In genomic region chr2:104872034-104872865, GRCh38 we compare ENCODE assay signal across 9 cellular contexts. TPM values are rescaled to one million over a fixed set of nuclear protein-coding genes. Genes with fewer than 3 reads are reported as not detected.
DNase-seq lines count a peak whose midpoint lies in the region; ATAC-seq and TF ChIP-seq lines count a peak whose summit lies in the region.
"Had no signal": no experiment of that assay in that cellular context is flagged by ENCODE, and none has a peak within 500 bp of the region (broad histone marks: within the 10 kb centered on the region; RNA-seq: fewer than 3 reads in every experiment).

No MANE protein-coding gene starts in this region.

- peak overlapping the region; percentile 57; the same call in 1 of the 2 replicates for H3K9ac ChIP-seq in DND-41 (ENCODE audit: low read depth, low read length)

- H3K9me3 Mint-ChIP-seq in glutamatergic neuron (ENCODE audit: unreplicated experiment), result peaks cover 4% of the 10 kb centered on the region

- no peaks in the 10 kb centered on the region for H3K36me3 ChIP-seq in DND-41 (ENCODE audit: insufficient read depth, low read length)

- peak overlapping the region; percentile 88 for H3K4me3 Mint-ChIP-seq in glutamatergic neuron (ENCODE audit: unreplicated experiment)

- peaks cover 4% of the 10 kb centered on the region; the same call in 1 of the 2 replicates for H4K20me1 ChIP-seq in DND-41 (ENCODE audit: insufficient read depth, low read length)

- peak overlapping the region; percentile 84 for H3K4me2 ChIP-seq in DND-41 (ENCODE audit: insufficient read depth, low read length)

- H3K27me3 ChIP-seq in DND-41 (ENCODE audit: insufficient read depth, low read length, poor library complexity), result peaks cover 39% of the 10 kb centered on the region

- peaks cover 19% of the 10 kb centered on the region for H3K4me1 ChIP-seq in DND-41 (ENCODE audit: insufficient read depth, low read length)

- H2AFZ ChIP-seq in DND-41 (ENCODE audit: low read depth, low read length), result peak overlapping the region; percentile 84

- H3K36me3 Mint-ChIP-seq in glutamatergic neuron (ENCODE audit: unreplicated experiment), result no peaks in the 10 kb centered on the region

- TF ChIP-seq CTCF in DND-41 (IDR thresholded peaks at IDR 0.05; ENCODE audit: borderline replicate concordance, extremely low read depth, low read length, poor library complexity, severe bottlenecking) (no peak), glutamatergic neuron (IDR thresholded peaks at IDR 0.05; ENCODE audit: partially characterized antibody, unreplicated experiment) (no peak)

- H3K79me2 ChIP-seq in DND-41 (ENCODE audit: insufficient read depth, low read length), result no peaks in the 10 kb centered on the region

- peaks cover 3% of the 10 kb centered on the region for H3K4me1 Mint-ChIP-seq in glutamatergic neuron (ENCODE audit: low read depth, unreplicated experiment)

- peak; percentile 12; the same call in 2 of the 3 replicates for ATAC-seq in DND-41 (ENCODE audit: insufficient read depth, low read depth)
- ATAC-seq in GM18870 (IDR thresholded peaks at IDR 0.05; ENCODE audit: unreplicated experiment), result no peak

- H3K27ac ChIP-seq in DND-41 (ENCODE audit: low read length), result no peak overlapping the region

- peak overlapping the region in 1 of 2 experiments; percentile 62; a peak in 2 of 4 replicates for H3K4me3 ChIP-seq in DND-41 (ENCODE audit: low read depth in 1 of 2, low read length in 2 of 2)

- H3K27me3 Mint-ChIP-seq in glutamatergic neuron (ENCODE audit: unreplicated experiment), result peaks cover 21% of the 10 kb centered on the region

- intact Hi-C loops in posterior cingulate gyrus (cut with DNase I), result loop anchor here (10.0 kb wide), 4 partner anchors 367 to 907 kb away; no protein-coding TSS in a partner anchor

- no peak overlapping the region for H3K27ac Mint-ChIP-seq in glutamatergic neuron (ENCODE audit: unreplicated experiment)

- no peaks in the 10 kb centered on the region for H3K9me3 ChIP-seq in DND-41 (ENCODE audit: insufficient read depth, low read length, severe bottlenecking)

- peak; percentile 8 for DNase-seq in DND-41
- DNase-seq in NCI-H748 treated with DMSO at 0.1 percent for 48 hours (lab: John Stamatoyannopoulos, UW), result peak; percentile 27
- DNase-seq in glutamatergic neuron, result peak; percentile 43
- peak in 9 of 10 donors; percentile 37 to 90 (median 54) for DNase-seq in posterior cingulate gyrus
- no peak for DNase-seq in NCI-H2196 treated with DMSO at 0.1 percent for 48 hours (lab: John Stamatoyannopoulos, UW; ENCODE audit: unreplicated experiment)
- DNase-seq in activated CD8-positive, alpha-beta memory T cell treated with anti-CD3 and anti-CD28 coated beads, Interleukin-2, amount 50 U/mL, for 48 hours, result no peak
- DNase-seq in NCI-H345 (lab: John Stamatoyannopoulos, UW), result no peak
- DNase-seq: Kasumi-1 had no signal

RNA-seq across cellular contexts. Expression of gene POU3F3, which starts 18.3 kb away (rescaled TPM):
- 0.54 TPM for total RNA-seq in glutamatergic neuron (ENCODE audit: unreplicated experiment)

Comparison
In these comparisons a context has a peak if more than half of its experiments do, and no peak if none do; other contexts are left out.
1. DNase-seq: peak in DND-41 (single experiment), NCI-H748 treated with DMSO at 0.1 percent for 48 hours (single experiment), glutamatergic neuron (single experiment) and posterior cingulate gyrus (9 of 10); none in NCI-H2196 treated with DMSO at 0.1 percent for 48 hours (single experiment), activated CD8-positive, alpha-beta memory T cell treated with anti-CD3 and anti-CD28 coated beads, Interleukin-2, amount 50 U/mL, for 48 hours (single experiment) and NCI-H345 (single experiment).